8 cellular contexts compared by ENCODE assay signal in the genomic region with DNA sequence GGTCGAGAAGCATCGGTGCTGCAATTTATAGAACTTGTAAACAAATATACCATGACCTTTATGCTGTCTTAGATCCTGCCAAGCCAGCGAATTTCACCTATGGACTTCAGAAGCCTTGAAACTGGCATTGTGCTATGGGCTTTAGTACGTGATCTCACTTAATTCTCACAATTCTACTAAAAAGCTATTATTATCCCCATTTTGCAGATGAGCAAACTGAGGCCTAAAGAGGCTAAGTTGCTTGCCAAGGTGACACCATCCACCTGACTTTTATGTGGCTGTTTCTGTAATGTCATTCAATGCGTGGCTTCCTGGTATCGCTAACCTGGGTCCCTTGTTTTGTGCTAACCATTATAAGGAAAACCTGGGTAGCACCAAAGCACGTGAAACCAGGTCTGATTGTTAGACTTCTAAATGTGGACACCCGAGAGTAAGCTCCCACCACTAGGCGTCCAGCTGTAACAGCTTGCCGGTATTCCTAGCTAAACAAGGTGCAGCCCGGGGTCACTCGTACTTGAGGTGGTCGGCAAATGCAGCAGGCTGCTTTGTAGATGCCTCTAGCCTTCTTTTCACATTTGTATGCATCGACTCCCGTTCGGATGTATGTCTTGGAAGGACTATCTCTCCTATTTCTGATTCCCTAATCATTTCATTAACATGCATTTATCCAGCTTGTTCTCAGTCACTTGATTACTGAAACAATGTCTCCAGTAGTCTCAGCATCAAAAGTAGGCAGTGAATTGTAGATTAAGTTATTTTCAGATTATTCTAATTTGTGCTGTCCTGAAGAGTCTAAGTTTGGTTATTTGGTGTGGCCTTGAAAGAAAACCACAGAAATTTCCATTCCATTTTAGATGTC. TPM values are rescaled to one million over a fixed set of nuclear protein-coding genes. Genes with fewer than 3 reads are reported as not detected.
A peak's percentile ranks its signal among the peaks of the same experiment; 100 is the strongest.
DNase-seq lines count a peak whose midpoint lies in the region; ATAC-seq and TF ChIP-seq lines count a peak whose summit lies in the region.

No MANE protein-coding gene starts in this region.

- H3K9me3 Mint-ChIP-seq in activated CD4-positive, alpha-beta T cell treated with anti-CD3 and anti-CD28 coated beads, Interleukin-2, amount 10 ng/mL, durations not matched to agents 24 days and 14 days = no peaks in the 10 kb centered on the region
- no peaks in the 10 kb centered on the region for H3K9me3 Mint-ChIP-seq in endothelial cell (ENCODE audit: unreplicated experiment)
- H3K9me3 Mint-ChIP-seq in natural killer cell treated with Interleukin-12 subunit alpha and Interleukin-12 subunit beta and Interleukin-15 and Interleukin-18, amount 100 ng/mL, for 72 hours = no peaks in the 10 kb centered on the region

- intact Hi-C loops in activated CD4-positive, alpha-beta T cell treated with anti-CD3 and anti-CD28 coated beads, Interleukin-2, amount 10 ng/mL, durations not matched to agents 24 days and 14 days (cut with micrococcal nuclease) = loop anchor here (1.0 to 5.0 kb wide), 5 partner anchors 20 to 221 kb away; partner anchors contain the start of gene SNX9

- no peak for TF ChIP-seq CTCF in endothelial cell (IDR thresholded peaks at IDR 0.05; ENCODE audit: unreplicated experiment)

- no peak overlapping the region for H3K27ac ChIP-seq in SK-N-MC

- H3K36me3 ChIP-seq in SK-N-MC (ENCODE audit: insufficient read depth, low read length) = no peaks in the 10 kb centered on the region

- H3K9me3 ChIP-seq in SK-N-MC (ENCODE audit: low read depth, low read length) = no peaks in the 10 kb centered on the region

- H3K9ac ChIP-seq in SK-N-MC (ENCODE audit: insufficient read length) = peak overlapping the region; percentile 82

- peak; percentile 71 for DNase-seq in activated CD4-positive, alpha-beta T cell treated with anti-CD3 and anti-CD28 coated beads, Interleukin-2, amount 10 ng/mL, durations not matched to agents 24 days and 14 days
- DNase-seq in activated CD4-positive, alpha-beta T cell treated with anti-CD3 and anti-CD28 coated beads, Interleukin-2, amount 50 U/mL, for 1 hour = no peak
- DNase-seq in SK-N-MC (ENCODE audit: low read depth, low spot score) = no peak
- no peak for DNase-seq in endothelial cell (ENCODE audit: low spot score)
- no peak for DNase-seq in natural killer cell treated with Interleukin-12 subunit alpha and Interleukin-12 subunit beta and Interleukin-15 and Interleukin-18, amount 100 ng/mL, for 72 hours (ENCODE audit: low spot score)
- DNase-seq in COR-L47 (lab: John Stamatoyannopoulos, UW) = no peak

- peak overlapping the region; percentile 73 for H3K4me3 Mint-ChIP-seq in activated CD4-positive, alpha-beta T cell treated with anti-CD3 and anti-CD28 coated beads, Interleukin-2, amount 10 ng/mL, durations not matched to agents 24 days and 14 days
- peak overlapping the region; percentile 92 for H3K4me3 Mint-ChIP-seq in endothelial cell (ENCODE audit: unreplicated experiment)
- peak overlapping the region; percentile 70 for H3K4me3 Mint-ChIP-seq in natural killer cell treated with Interleukin-12 subunit alpha and Interleukin-12 subunit beta and Interleukin-15 and Interleukin-18, amount 100 ng/mL, for 72 hours

- no peak for ATAC-seq in natural killer cell treated with Interleukin-12 subunit alpha and Interleukin-12 subunit beta and Interleukin-15 and Interleukin-18, amount 100 ng/mL, for 72 hours
- ATAC-seq in GM18858 (IDR thresholded peaks at IDR 0.05; ENCODE audit: unreplicated experiment) = no peak
- no peak for ATAC-seq in HG03432 (IDR thresholded peaks at IDR 0.05; ENCODE audit: unreplicated experiment)

- peak overlapping the region; percentile 87 for H3K27ac Mint-ChIP-seq in activated CD4-positive, alpha-beta T cell treated with anti-CD3 and anti-CD28 coated beads, Interleukin-2, amount 10 ng/mL, durations not matched to agents 24 days and 14 days
- peak overlapping the region; percentile 80 for H3K27ac Mint-ChIP-seq in endothelial cell (ENCODE audit: unreplicated experiment)
- H3K27ac Mint-ChIP-seq in natural killer cell treated with Interleukin-12 subunit alpha and Interleukin-12 subunit beta and Interleukin-15 and Interleukin-18, amount 100 ng/mL, for 72 hours = peak overlapping the region; percentile 17 to 51

- H3K36me3 Mint-ChIP-seq in activated CD4-positive, alpha-beta T cell treated with anti-CD3 and anti-CD28 coated beads, Interleukin-2, amount 10 ng/mL, durations not matched to agents 24 days and 14 days (ENCODE audit: low read depth) = peaks cover 2% of the 10 kb centered on the region
- peaks cover 9% of the 10 kb centered on the region for H3K36me3 Mint-ChIP-seq in endothelial cell (ENCODE audit: low read depth, unreplicated experiment)
- no peaks in the 10 kb centered on the region for H3K36me3 Mint-ChIP-seq in natural killer cell treated with Interleukin-12 subunit alpha and Interleukin-12 subunit beta and Interleukin-15 and Interleukin-18, amount 100 ng/mL, for 72 hours

- peaks cover 46% of the 10 kb centered on the region for H3K4me1 Mint-ChIP-seq in activated CD4-positive, alpha-beta T cell treated with anti-CD3 and anti-CD28 coated beads, Interleukin-2, amount 10 ng/mL, durations not matched to agents 24 days and 14 days
- H3K4me1 Mint-ChIP-seq in endothelial cell (ENCODE audit: unreplicated experiment) = peaks cover 30% of the 10 kb centered on the region
- peaks cover 18 to 23% of the 10 kb centered on the region in 2 donors for H3K4me1 Mint-ChIP-seq in natural killer cell treated with Interleukin-12 subunit alpha and Interleukin-12 subunit beta and Interleukin-15 and Interleukin-18, amount 100 ng/mL, for 72 hours (ENCODE audit: low read depth in 2 of 2)

- H3K4me3 ChIP-seq in SK-N-MC = peak overlapping the region; percentile 89

- H3K27me3 Mint-ChIP-seq in activated CD4-positive, alpha-beta T cell treated with anti-CD3 and anti-CD28 coated beads, Interleukin-2, amount 10 ng/mL, durations not matched to agents 24 days and 14 days = peaks cover 5% of the 10 kb centered on the region
- H3K27me3 Mint-ChIP-seq in endothelial cell (ENCODE audit: unreplicated experiment) = peaks cover 19% of the 10 kb centered on the region
- no peaks in the 10 kb centered on the region for H3K27me3 Mint-ChIP-seq in natural killer cell treated with Interleukin-12 subunit alpha and Interleukin-12 subunit beta and Interleukin-15 and Interleukin-18, amount 100 ng/mL, for 72 hours

RNA-seq across cellular contexts. Expression of gene SYNJ2, which starts 1.1 kb away (rescaled TPM):
- 22.2 and 24.3 TPM in 2 replicates for total RNA-seq in activated CD4-positive, alpha-beta T cell treated with anti-CD3 and anti-CD28 coated beads, Interleukin-2, amount 10 ng/mL, durations not matched to agents 24 days and 14 days
- total RNA-seq in endothelial cell (ENCODE audit: unreplicated experiment) = 33.7 TPM
- total RNA-seq in natural killer cell treated with Interleukin-12 subunit alpha and Interleukin-12 subunit beta and Interleukin-15 and Interleukin-18, amount 100 ng/mL, for 72 hours = 10 to 100 TPM; 24.7 to 37.3 TPM

Comparison
In these comparisons a context has a peak if more than half of its experiments do, and no peak if none do; other contexts are left out.
1. H3K27ac Mint-ChIP-seq: peak in every context shown above with its lines; median percentile 87 in activated CD4-positive, alpha-beta T cell treated with anti-CD3 and anti-CD28 coated beads, Interleukin-2, amount 10 ng/mL, durations not matched to agents 24 days and 14 days; 80 in endothelial cell; 34 in natural killer cell treated with Interleukin-12 subunit alpha and Interleukin-12 subunit beta and Interleukin-15 and Interleukin-18, amount 100 ng/mL, for 72 hours.